Comparison of ENCODE assay signal across 9 cellular contexts in genomic region chr2:152334701-152335015, GRCh38. TPM values are rescaled to one million over a fixed set of nuclear protein-coding genes. Genes with fewer than 3 reads are reported as not detected.
A peak's percentile ranks its signal among the peaks of the same experiment; 100 is the strongest.
DNase-seq lines count a peak whose midpoint lies in the region; ATAC-seq, FAIRE-seq and TF ChIP-seq lines count a peak whose summit lies in the region.
"Had no signal": no experiment of that assay in that cellular context is flagged by ENCODE, and none has a peak within 500 bp of the region (broad histone marks: within the 10 kb centered on the region; RNA-seq: fewer than 3 reads in every experiment).

No MANE protein-coding gene starts in this region.

- ATAC-seq in pancreas (no peak), left colon (no peak)

- no peaks in the 10 kb centered on the region for H3K9me3 Mint-ChIP-seq in Caco-2 (ENCODE audit: unreplicated experiment)

- WGBS in pancreas, 2 donors: 1 to 3% methylated on average over 11 of the region's 11 CpGs

- H3K27me3 Mint-ChIP-seq in Caco-2 (ENCODE audit: insufficient read depth, unreplicated experiment): no peaks in the 10 kb centered on the region

- peak overlapping the region; percentile 79 for H3K4me3 ChIP-seq in Caco-2 (ENCODE audit: low read depth, low read length)
- H3K4me3 ChIP-seq in Peyer's patch: peak overlapping the region; percentile 75 to 81 (median 78)
- peak overlapping the region; percentile 87 for H3K4me3 ChIP-seq in epithelial cell of proximal tubule (ENCODE audit: low read depth, low read length)
- peak overlapping the region; percentile 75 to 96 (median 95) for H3K4me3 ChIP-seq in pancreas

- TF ChIP-seq CTCF in Caco-2 (IDR thresholded peaks at IDR 0.05; ENCODE audit: insufficient read depth in 1 of 2, low read depth in 1 of 2, low read length in 1 of 2, severe bottlenecking in 1 of 2, unreplicated experiment in 1 of 2): no peak
- no peak for TF ChIP-seq CTCF in Peyer's patch (IDR thresholded peaks at IDR 0.05)
- no peak for TF ChIP-seq CTCF in epithelial cell of proximal tubule (conservative IDR thresholded peaks at IDR 0.05; ENCODE audit: low read depth, low read length)
- TF ChIP-seq CTCF in pancreas (IDR thresholded peaks at IDR 0.05): no peak

- H3K27me3 ChIP-seq in Caco-2 (replicated peaks; ENCODE audit: control insufficient read depth, insufficient read depth, low read length) (no peaks in the 10 kb centered on the region), Peyer's patch (no peaks in the 10 kb centered on the region), pancreas (no peaks in the 10 kb centered on the region)

- CTCF ChIA-PET in Caco-2 (lab: Charles Lee): no interaction called here

- H3K27ac ChIP-seq in Peyer's patch (peak overlapping the region; percentile 68 to 82 (median 72)), pancreas (peak overlapping the region; percentile 51 to 85 (median 67))

- no peak for DNase-seq in Caco-2
- no peak for DNase-seq in Peyer's patch
- no peak for DNase-seq in epithelial cell of proximal tubule (ENCODE audit: low read depth)
- no peak for DNase-seq in pancreas
- no peak for DNase-seq in left colon
- no peak for DNase-seq in NCI-H446 (lab: John Stamatoyannopoulos, UW)
- DNase-seq in A172 (ENCODE audit: low spot score): no peak
- no peak for DNase-seq in middle frontal gyrus (ENCODE audit: extremely low spot score, low spot score)

- BruUV-seq in Caco-2 (replicated peaks; lab: Mats Ljungman, UMichigan): no TSS peak

- peak overlapping the region; percentile 76 for H3K27ac Mint-ChIP-seq in Caco-2 (ENCODE audit: unreplicated experiment)

- H3K4me1 ChIP-seq in Caco-2 (peaks cover 12% of the 10 kb centered on the region), Peyer's patch (peaks cover 0 to 6% (median 0%) of the 10 kb centered on the region in 4 donors), pancreas (peaks cover 0 to 3% (median 0%) of the 10 kb centered on the region in 3 donors)

- no peak for TF ChIP-seq POLR2A in Peyer's patch (IDR thresholded peaks at IDR 0.05)

- POLR2A ChIA-PET in Caco-2 (lab: Charles Lee): interaction anchor here (0.6 to 0.7 kb wide), 2 partner anchors 16 to 151 kb away, joined by 3 to 4 read pairs; no protein-coding TSS in a partner anchor

- H3K36me3 Mint-ChIP-seq in Caco-2 (ENCODE audit: insufficient read depth, unreplicated experiment): peaks cover 15% of the 10 kb centered on the region

- peaks cover 13% of the 10 kb centered on the region for H3K4me1 Mint-ChIP-seq in Caco-2 (ENCODE audit: low read depth, unreplicated experiment)

- H3K4me3 Mint-ChIP-seq in Caco-2 (ENCODE audit: unreplicated experiment): peak overlapping the region; percentile 84

- H3K9me3 ChIP-seq in Caco-2 (no peaks in the 10 kb centered on the region), Peyer's patch (no peaks in the 10 kb centered on the region), pancreas (no peaks in the 10 kb centered on the region)

- H3K36me3 ChIP-seq in Caco-2 (ENCODE audit: control insufficient read depth, insufficient read depth, low read length): no peaks in the 10 kb centered on the region
- H3K36me3 ChIP-seq in Peyer's patch: no peaks in the 10 kb centered on the region
- H3K36me3 ChIP-seq in pancreas: no peaks in the 10 kb centered on the region

- intact Hi-C loops in Caco-2 (cut with micrococcal nuclease; ENCODE audit: unreplicated experiment): loop anchor here (2.0 to 5.0 kb wide), 6 partner anchors 138 to 292 kb away; partner anchors contain the start of gene STAM2
- intact Hi-C loops in pancreas (cut with DNase I): no loop called here
- intact Hi-C loops in left colon (cut with DNase I, micrococcal nuclease): loop anchor here in 1 of 2 donors (10.0 kb wide), 1 partner anchor 290 kb away; no protein-coding TSS in a partner anchor

- no peak for FAIRE-seq in pancreas (lab: Jason Lieb, UNC)
- FAIRE-seq: RCC 7860 had no signal

RNA-seq across cellular contexts. Expression of gene FMNL2, which starts 0.3 kb away (rescaled TPM):
- total RNA-seq in Caco-2 (2022) (38.0 and 38.2 TPM in 2 replicates), Peyer's patch (10 to 100 TPM in 3 of 4 donors, 1 to 10 TPM in 1; 7.5 to 52.0 (median 17.1) TPM), epithelial cell of proximal tubule (25.6 and 29.7 TPM in 2 replicates), pancreas (10 to 100 TPM in 3 of 6 donors, 1 to 10 TPM in 3; 7.5 to 22.3 (median 9.4) TPM), left colon (10 to 100 TPM; 14.8 to 14.9 TPM)
- 10 to 100 TPM; 11.9 to 13.3 TPM for polyA plus RNA-seq in pancreas
- 25.6 and 37.5 TPM in 2 replicates for total RNA-seq in A172 (2014; rRNA removed; shearing (Covaris generic))
